ENCODE assay signal across 1 cellular context in genomic region chr16:87383522-87384161, GRCh38.
TF ChIP-seq lines count a peak whose summit lies in the region.

TSS of gene FBXO31 (minus strand) at chr16:87383776. CDS start at chr16:87383744, 32 bp downstream.

TF ChIP-seq in HepG2, 621 proteins besides CTCF, POLR2A, EP300 and RAD21 (continued from another document and continues in another):
- no peak for TF ChIP-seq ZUFSP (CRISPR knock-in tag; IDR thresholded peaks at IDR 0.05; ENCODE audit: borderline replicate concordance)
- TF ChIP-seq FOXJ3 (CRISPR knock-in tag; IDR thresholded peaks at IDR 0.05; ENCODE audit: borderline replicate concordance) = no peak
- TF ChIP-seq ZNF747 (CRISPR knock-in tag; IDR thresholded peaks at IDR 0.05; ENCODE audit: borderline replicate concordance) = peak; percentile 85; the same call in 1 of the 2 replicates
- no peak for TF ChIP-seq DBP (CRISPR knock-in tag; IDR thresholded peaks at IDR 0.05; ENCODE audit: not compliant biosample characterization)
- peak; percentile 49; the same call in 1 of the 2 replicates for TF ChIP-seq MEIS2 (CRISPR knock-in tag; IDR thresholded peaks at IDR 0.05)
- no peak for TF ChIP-seq IRF1 (CRISPR knock-in tag; IDR thresholded peaks at IDR 0.05; ENCODE audit: low read depth)
- peak; percentile 98 for TF ChIP-seq HDAC2 (CRISPR knock-in tag; IDR thresholded peaks at IDR 0.05)
- no peak for TF ChIP-seq NFE2 (CRISPR knock-in tag; IDR thresholded peaks at IDR 0.05)
- peak; percentile 27; the same call in 1 of the 2 replicates for TF ChIP-seq BRD4 (CRISPR knock-in tag; IDR thresholded peaks at IDR 0.05)
- no peak for TF ChIP-seq ATM (IDR thresholded peaks at IDR 0.05; ENCODE audit: borderline replicate concordance)
- no peak for TF ChIP-seq TFDP1 (CRISPR knock-in tag; IDR thresholded peaks at IDR 0.05; ENCODE audit: borderline replicate concordance)
- no peak for TF ChIP-seq ZNF512 (CRISPR knock-in tag; IDR thresholded peaks at IDR 0.05)
- no peak for TF ChIP-seq THYN1 (CRISPR knock-in tag; IDR thresholded peaks at IDR 0.05; ENCODE audit: borderline replicate concordance, low read depth)
- TF ChIP-seq SRY (CRISPR knock-in tag; IDR thresholded peaks at IDR 0.05) = peak; percentile 53; the same call in 1 of the 2 replicates
- TF ChIP-seq HES4 (CRISPR knock-in tag; IDR thresholded peaks at IDR 0.05; ENCODE audit: borderline replicate concordance) = no peak
- no peak for TF ChIP-seq TEAD2 (CRISPR knock-in tag; IDR thresholded peaks at IDR 0.05)
- 0 out of 2 replicates have a peak, but pooled peaks have one; percentile 15 for TF ChIP-seq ZBTB44 (CRISPR knock-in tag; IDR thresholded peaks at IDR 0.05)
- TF ChIP-seq AHDC1 (CRISPR knock-in tag; IDR thresholded peaks at IDR 0.05; ENCODE audit: borderline replicate concordance) = no peak; the same call in 1 of the 2 replicates
- TF ChIP-seq THAP11 (CRISPR knock-in tag; IDR thresholded peaks at IDR 0.05) = peak; percentile 82
- no peak for TF ChIP-seq PHF20 (CRISPR knock-in tag; IDR thresholded peaks at IDR 0.05)
- TF ChIP-seq ZNF253 (CRISPR knock-in tag; IDR thresholded peaks at IDR 0.05; ENCODE audit: borderline replicate concordance) = 0 out of 2 replicates have a peak, but pooled peaks have one; percentile 35
- no peak for TF ChIP-seq JARID2 (CRISPR knock-in tag; IDR thresholded peaks at IDR 0.05; ENCODE audit: insufficient replicate concordance)
- peak; percentile 92 for TF ChIP-seq HMGXB3 (CRISPR knock-in tag; IDR thresholded peaks at IDR 0.05; ENCODE audit: borderline replicate concordance)
- TF ChIP-seq CBX1 (IDR thresholded peaks at IDR 0.05; ENCODE audit: low read depth) = peak; percentile 89
- TF ChIP-seq FOXA3 (CRISPR knock-in tag; IDR thresholded peaks at IDR 0.05) = peak; percentile 85
- no peak for TF ChIP-seq LBX2 (CRISPR knock-in tag; IDR thresholded peaks at IDR 0.05; ENCODE audit: borderline replicate concordance)
- peak; percentile 51; the same call in 1 of the 2 replicates for TF ChIP-seq MLXIP (CRISPR knock-in tag; IDR thresholded peaks at IDR 0.05; ENCODE audit: borderline replicate concordance)
- TF ChIP-seq ZNF782 (CRISPR knock-in tag; IDR thresholded peaks at IDR 0.05; ENCODE audit: borderline replicate concordance) = peak; percentile 93; the same call in 1 of the 2 replicates
- TF ChIP-seq ZNF674 (CRISPR knock-in tag; IDR thresholded peaks at IDR 0.05; ENCODE audit: low read depth) = peak; percentile 79; the same call in 1 of the 2 replicates
- no peak for TF ChIP-seq ELF4 (CRISPR knock-in tag; IDR thresholded peaks at IDR 0.05; ENCODE audit: borderline replicate concordance)
- TF ChIP-seq DNMT3B (CRISPR knock-in tag; conservative IDR thresholded peaks at IDR 0.05) = no peak; the same call in 1 of the 2 replicates
- TF ChIP-seq PREB (CRISPR knock-in tag; IDR thresholded peaks at IDR 0.05) = no peak
